Comparison of ENCODE assay signal across 1 cellular context in the genomic region with DNA sequence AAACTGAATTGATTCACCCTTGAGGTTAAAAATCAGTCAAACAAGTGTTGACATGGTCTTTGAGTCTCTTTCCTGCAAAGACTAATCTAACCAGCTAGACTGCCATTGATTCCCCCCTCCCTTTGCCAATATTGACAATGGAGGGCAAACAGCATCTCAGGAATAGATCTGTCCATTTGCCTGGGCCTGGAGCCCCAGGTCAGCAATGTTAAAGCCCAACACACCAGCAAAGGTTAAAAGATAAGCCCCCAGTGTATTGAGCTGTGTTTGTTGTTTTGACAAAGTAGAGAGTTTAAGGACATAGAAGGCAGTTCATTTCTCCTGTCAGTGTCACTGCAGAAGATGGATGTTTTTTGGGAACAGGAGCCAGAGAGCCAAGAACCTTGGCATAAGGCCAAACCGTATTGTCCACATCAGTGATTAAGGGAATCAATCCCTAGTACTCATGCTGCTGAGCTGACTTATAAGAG.
A peak's percentile ranks its signal among the peaks of the same experiment; 100 is the strongest.
TF ChIP-seq lines count a peak whose summit lies in the region.

No MANE protein-coding gene starts in this region.

TF ChIP-seq in HepG2, 621 proteins besides CTCF, POLR2A, EP300 and RAD21 (continued from another document and continues in another):
- TF ChIP-seq, protein P1, sequence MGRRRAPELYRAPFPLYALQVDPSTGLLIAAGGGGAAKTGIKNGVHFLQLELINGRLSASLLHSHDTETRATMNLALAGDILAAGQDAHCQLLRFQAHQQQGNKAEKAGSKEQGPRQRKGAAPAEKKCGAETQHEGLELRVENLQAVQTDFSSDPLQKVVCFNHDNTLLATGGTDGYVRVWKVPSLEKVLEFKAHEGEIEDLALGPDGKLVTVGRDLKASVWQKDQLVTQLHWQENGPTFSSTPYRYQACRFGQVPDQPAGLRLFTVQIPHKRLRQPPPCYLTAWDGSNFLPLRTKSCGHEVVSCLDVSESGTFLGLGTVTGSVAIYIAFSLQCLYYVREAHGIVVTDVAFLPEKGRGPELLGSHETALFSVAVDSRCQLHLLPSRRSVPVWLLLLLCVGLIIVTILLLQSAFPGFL (CRISPR knock-in tag; IDR thresholded peaks at IDR 0.05): no peak
- TF ChIP-seq SKI (IDR thresholded peaks at IDR 0.05; ENCODE audit: partially characterized antibody) (peak; percentile 92), ZNF121 (CRISPR knock-in tag; IDR thresholded peaks at IDR 0.05) (no peak; the same call in 1 of the 2 replicates), ZNF230 (CRISPR knock-in tag; IDR thresholded peaks at IDR 0.05) (no peak), ATAD3A (CRISPR knock-in tag; IDR thresholded peaks at IDR 0.05) (no peak), ZNF496 (CRISPR knock-in tag; IDR thresholded peaks at IDR 0.05; ENCODE audit: insufficient replicate concordance) (no peak), TEAD3 (CRISPR knock-in tag; optimal IDR thresholded peaks at IDR 0.05; ENCODE audit: borderline replicate concordance) (peak; percentile 61), GABPB1 (CRISPR knock-in tag; IDR thresholded peaks at IDR 0.05) (no peak), GATAD2A (CRISPR knock-in tag; IDR thresholded peaks at IDR 0.05) (peak; percentile 93), JUND (CRISPR knock-in tag; IDR thresholded peaks at IDR 0.05) (peak; percentile 46; the same call in 1 of the 2 replicates), HMG20A (CRISPR knock-in tag; IDR thresholded peaks at IDR 0.05; ENCODE audit: borderline replicate concordance) (peak; percentile 82), ZFAT (CRISPR knock-in tag; conservative IDR thresholded peaks at IDR 0.05) (no peak), HOXD1 (CRISPR knock-in tag; IDR thresholded peaks at IDR 0.05) (peak; percentile 100)
- TF ChIP-seq, protein P2, sequence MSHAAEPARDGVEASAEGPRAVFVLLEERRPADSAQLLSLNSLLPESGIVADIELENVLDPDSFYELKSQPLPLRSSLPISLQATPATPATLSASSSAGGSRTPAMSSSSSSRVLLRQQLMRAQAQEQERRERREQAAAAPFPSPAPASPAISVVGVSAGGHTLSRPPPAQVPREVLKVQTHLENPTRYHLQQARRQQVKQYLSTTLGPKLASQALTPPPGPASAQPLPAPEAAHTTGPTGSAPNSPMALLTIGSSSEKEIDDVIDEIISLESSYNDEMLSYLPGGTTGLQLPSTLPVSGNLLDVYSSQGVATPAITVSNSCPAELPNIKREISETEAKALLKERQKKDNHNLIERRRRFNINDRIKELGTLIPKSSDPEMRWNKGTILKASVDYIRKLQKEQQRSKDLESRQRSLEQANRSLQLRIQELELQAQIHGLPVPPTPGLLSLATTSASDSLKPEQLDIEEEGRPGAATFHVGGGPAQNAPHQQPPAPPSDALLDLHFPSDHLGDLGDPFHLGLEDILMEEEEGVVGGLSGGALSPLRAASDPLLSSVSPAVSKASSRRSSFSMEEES (CRISPR knock-in tag; IDR thresholded peaks at IDR 0.05): no peak
- TF ChIP-seq, protein P3, sequence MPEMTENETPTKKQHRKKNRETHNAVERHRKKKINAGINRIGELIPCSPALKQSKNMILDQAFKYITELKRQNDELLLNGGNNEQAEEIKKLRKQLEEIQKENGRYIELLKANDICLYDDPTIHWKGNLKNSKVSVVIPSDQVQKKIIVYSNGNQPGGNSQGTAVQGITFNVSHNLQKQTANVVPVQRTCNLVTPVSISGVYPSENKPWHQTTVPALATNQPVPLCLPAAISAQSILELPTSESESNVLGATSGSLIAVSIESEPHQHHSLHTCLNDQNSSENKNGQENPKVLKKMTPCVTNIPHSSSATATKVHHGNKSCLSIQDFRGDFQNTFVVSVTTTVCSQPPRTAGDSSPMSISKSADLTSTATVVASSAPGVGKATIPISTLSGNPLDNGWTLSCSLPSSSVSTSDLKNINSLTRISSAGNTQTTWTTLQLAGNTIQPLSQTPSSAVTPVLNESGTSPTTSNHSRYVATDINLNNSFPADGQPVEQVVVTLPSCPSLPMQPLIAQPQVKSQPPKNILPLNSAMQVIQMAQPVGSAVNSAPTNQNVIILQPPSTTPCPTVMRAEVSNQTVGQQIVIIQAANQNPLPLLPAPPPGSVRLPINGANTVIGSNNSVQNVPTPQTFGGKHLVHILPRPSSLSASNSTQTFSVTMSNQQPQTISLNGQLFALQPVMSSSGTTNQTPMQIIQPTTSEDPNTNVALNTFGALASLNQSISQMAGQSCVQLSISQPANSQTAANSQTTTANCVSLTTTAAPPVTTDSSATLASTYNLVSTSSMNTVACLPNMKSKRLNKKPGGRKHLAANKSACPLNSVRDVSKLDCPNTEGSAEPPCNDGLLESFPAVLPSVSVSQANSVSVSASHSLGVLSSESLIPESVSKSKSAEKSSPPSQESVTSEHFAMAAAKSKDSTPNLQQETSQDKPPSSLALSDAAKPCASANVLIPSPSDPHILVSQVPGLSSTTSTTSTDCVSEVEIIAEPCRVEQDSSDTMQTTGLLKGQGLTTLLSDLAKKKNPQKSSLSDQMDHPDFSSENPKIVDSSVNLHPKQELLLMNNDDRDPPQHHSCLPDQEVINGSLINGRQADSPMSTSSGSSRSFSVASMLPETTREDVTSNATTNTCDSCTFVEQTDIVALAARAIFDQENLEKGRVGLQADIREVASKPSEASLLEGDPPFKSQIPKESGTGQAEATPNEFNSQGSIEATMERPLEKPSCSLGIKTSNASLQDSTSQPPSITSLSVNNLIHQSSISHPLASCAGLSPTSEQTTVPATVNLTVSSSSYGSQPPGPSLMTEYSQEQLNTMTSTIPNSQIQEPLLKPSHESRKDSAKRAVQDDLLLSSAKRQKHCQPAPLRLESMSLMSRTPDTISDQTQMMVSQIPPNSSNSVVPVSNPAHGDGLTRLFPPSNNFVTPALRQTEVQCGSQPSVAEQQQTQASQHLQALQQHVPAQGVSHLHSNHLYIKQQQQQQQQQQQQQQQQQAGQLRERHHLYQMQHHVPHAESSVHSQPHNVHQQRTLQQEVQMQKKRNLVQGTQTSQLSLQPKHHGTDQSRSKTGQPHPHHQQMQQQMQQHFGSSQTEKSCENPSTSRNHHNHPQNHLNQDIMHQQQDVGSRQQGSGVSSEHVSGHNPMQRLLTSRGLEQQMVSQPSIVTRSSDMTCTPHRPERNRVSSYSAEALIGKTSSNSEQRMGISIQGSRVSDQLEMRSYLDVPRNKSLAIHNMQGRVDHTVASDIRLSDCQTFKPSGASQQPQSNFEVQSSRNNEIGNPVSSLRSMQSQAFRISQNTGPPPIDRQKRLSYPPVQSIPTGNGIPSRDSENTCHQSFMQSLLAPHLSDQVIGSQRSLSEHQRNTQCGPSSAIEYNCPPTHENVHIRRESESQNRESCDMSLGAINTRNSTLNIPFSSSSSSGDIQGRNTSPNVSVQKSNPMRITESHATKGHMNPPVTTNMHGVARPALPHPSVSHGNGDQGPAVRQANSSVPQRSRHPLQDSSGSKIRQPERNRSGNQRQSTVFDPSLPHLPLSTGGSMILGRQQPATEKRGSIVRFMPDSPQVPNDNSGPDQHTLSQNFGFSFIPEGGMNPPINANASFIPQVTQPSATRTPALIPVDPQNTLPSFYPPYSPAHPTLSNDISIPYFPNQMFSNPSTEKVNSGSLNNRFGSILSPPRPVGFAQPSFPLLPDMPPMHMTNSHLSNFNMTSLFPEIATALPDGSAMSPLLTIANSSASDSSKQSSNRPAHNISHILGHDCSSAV (CRISPR knock-in tag; IDR thresholded peaks at IDR 0.05; ENCODE audit: borderline replicate concordance): no peak
- TF ChIP-seq, protein P4, sequence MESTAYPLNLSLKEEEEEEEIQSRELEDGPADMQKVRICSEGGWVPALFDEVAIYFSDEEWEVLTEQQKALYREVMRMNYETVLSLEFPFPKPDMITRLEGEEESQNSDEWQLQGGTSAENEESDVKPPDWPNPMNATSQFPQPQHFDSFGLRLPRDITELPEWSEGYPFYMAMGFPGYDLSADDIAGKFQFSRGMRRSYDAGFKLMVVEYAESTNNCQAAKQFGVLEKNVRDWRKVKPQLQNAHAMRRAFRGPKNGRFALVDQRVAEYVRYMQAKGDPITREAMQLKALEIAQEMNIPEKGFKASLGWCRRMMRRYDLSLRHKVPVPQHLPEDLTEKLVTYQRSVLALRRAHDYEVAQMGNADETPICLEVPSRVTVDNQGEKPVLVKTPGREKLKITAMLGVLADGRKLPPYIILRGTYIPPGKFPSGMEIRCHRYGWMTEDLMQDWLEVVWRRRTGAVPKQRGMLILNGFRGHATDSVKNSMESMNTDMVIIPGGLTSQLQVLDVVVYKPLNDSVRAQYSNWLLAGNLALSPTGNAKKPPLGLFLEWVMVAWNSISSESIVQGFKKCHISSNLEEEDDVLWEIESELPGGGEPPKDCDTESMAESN (CRISPR knock-in tag; conservative IDR thresholded peaks at IDR 0.05): 0 out of 2 replicates have a peak, but pooled peaks have one; percentile 58
- TF ChIP-seq, protein P5, sequence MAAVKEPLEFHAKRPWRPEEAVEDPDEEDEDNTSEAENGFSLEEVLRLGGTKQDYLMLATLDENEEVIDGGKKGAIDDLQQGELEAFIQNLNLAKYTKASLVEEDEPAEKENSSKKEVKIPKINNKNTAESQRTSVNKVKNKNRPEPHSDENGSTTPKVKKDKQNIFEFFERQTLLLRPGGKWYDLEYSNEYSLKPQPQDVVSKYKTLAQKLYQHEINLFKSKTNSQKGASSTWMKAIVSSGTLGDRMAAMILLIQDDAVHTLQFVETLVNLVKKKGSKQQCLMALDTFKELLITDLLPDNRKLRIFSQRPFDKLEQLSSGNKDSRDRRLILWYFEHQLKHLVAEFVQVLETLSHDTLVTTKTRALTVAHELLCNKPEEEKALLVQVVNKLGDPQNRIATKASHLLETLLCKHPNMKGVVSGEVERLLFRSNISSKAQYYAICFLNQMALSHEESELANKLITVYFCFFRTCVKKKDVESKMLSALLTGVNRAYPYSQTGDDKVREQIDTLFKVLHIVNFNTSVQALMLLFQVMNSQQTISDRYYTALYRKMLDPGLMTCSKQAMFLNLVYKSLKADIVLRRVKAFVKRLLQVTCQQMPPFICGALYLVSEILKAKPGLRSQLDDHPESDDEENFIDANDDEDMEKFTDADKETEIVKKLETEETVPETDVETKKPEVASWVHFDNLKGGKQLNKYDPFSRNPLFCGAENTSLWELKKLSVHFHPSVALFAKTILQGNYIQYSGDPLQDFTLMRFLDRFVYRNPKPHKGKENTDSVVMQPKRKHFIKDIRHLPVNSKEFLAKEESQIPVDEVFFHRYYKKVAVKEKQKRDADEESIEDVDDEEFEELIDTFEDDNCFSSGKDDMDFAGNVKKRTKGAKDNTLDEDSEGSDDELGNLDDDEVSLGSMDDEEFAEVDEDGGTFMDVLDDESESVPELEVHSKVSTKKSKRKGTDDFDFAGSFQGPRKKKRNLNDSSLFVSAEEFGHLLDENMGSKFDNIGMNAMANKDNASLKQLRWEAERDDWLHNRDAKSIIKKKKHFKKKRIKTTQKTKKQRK (IDR thresholded peaks at IDR 0.05; ENCODE audit: low read length): no peak
- TF ChIP-seq, protein P6, sequence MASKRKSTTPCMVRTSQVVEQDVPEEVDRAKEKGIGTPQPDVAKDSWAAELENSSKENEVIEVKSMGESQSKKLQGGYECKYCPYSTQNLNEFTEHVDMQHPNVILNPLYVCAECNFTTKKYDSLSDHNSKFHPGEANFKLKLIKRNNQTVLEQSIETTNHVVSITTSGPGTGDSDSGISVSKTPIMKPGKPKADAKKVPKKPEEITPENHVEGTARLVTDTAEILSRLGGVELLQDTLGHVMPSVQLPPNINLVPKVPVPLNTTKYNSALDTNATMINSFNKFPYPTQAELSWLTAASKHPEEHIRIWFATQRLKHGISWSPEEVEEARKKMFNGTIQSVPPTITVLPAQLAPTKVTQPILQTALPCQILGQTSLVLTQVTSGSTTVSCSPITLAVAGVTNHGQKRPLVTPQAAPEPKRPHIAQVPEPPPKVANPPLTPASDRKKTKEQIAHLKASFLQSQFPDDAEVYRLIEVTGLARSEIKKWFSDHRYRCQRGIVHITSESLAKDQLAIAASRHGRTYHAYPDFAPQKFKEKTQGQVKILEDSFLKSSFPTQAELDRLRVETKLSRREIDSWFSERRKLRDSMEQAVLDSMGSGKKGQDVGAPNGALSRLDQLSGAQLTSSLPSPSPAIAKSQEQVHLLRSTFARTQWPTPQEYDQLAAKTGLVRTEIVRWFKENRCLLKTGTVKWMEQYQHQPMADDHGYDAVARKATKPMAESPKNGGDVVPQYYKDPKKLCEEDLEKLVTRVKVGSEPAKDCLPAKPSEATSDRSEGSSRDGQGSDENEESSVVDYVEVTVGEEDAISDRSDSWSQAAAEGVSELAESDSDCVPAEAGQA (IDR thresholded peaks at IDR 0.05; ENCODE audit: low read depth): no peak; the same call in 1 of the 2 replicates
- TF ChIP-seq, protein P6 (CRISPR knock-in tag; IDR thresholded peaks at IDR 0.05; ENCODE audit: borderline replicate concordance): no peak; the same call in 1 of the 2 replicates
